1 cellular context compared by ENCODE assay signal in genomic region chr7:75735581-75736350, GRCh38.
A peak's percentile ranks its signal among the peaks of the same experiment; 100 is the strongest.
TF ChIP-seq lines count a peak whose summit lies in the region.

No MANE protein-coding gene starts in this region.

TF ChIP-seq in K562, 482 proteins besides CTCF, POLR2A, EP300 and RAD21 (continued from another document):
- TF ChIP-seq, protein P1, sequence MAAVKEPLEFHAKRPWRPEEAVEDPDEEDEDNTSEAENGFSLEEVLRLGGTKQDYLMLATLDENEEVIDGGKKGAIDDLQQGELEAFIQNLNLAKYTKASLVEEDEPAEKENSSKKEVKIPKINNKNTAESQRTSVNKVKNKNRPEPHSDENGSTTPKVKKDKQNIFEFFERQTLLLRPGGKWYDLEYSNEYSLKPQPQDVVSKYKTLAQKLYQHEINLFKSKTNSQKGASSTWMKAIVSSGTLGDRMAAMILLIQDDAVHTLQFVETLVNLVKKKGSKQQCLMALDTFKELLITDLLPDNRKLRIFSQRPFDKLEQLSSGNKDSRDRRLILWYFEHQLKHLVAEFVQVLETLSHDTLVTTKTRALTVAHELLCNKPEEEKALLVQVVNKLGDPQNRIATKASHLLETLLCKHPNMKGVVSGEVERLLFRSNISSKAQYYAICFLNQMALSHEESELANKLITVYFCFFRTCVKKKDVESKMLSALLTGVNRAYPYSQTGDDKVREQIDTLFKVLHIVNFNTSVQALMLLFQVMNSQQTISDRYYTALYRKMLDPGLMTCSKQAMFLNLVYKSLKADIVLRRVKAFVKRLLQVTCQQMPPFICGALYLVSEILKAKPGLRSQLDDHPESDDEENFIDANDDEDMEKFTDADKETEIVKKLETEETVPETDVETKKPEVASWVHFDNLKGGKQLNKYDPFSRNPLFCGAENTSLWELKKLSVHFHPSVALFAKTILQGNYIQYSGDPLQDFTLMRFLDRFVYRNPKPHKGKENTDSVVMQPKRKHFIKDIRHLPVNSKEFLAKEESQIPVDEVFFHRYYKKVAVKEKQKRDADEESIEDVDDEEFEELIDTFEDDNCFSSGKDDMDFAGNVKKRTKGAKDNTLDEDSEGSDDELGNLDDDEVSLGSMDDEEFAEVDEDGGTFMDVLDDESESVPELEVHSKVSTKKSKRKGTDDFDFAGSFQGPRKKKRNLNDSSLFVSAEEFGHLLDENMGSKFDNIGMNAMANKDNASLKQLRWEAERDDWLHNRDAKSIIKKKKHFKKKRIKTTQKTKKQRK (IDR thresholded peaks at IDR 0.05; ENCODE audit: borderline replicate concordance, low read depth, low read length), result no peak
- TF ChIP-seq ZNF121 (CRISPR knock-in tag; conservative IDR thresholded peaks at IDR 0.05) (peak; percentile 97), HDAC1 (IDR thresholded peaks at IDR 0.05) (peak in 1 of 2 experiments; percentile 15; a peak in 1 of 4 replicates), ZNF384 (IDR thresholded peaks at IDR 0.05; ENCODE audit: low read depth, low read length) (0 out of 2 replicates have a peak, but pooled peaks have one; percentile 16)
TF ChIP-seq in K562: peak in this region for 8.
